ENCODE assay signal across 21 cellular contexts in genomic region chr14:60645191-60645590, GRCh38. TPM values are rescaled to one million over a fixed set of nuclear protein-coding genes. Genes with fewer than 3 reads are reported as not detected.
DNase-seq lines count a peak whose midpoint lies in the region; ATAC-seq and TF ChIP-seq lines count a peak whose summit lies in the region.
"Had no signal": no experiment of that assay in that cellular context is flagged by ENCODE, and none has a peak within 500 bp of the region (broad histone marks: within the 10 kb centered on the region; RNA-seq: fewer than 3 reads in every experiment).

No MANE protein-coding gene starts in this region.

- H3K27ac ChIP-seq in GM23338 (ENCODE audit: low read depth) (no peak overlapping the region), Panc1 (ENCODE audit: low read length) (no peak overlapping the region; the same call in 1 of the 2 replicates)
- H3K27ac ChIP-seq: BLaER1, skin epidermis, suprapubic skin, VCaP had no signal

- peaks cover 5% of the 10 kb centered on the region; the same call in 1 of the 2 replicates for H4K20me1 ChIP-seq in GM23338 (replicated peaks; ENCODE audit: insufficient read depth)

- H3F3A ChIP-seq in GM23338 (replicated peaks; ENCODE audit: low read depth), result 0 out of 2 replicates have a peak, but pooled peaks cover 24% of the 10 kb centered on the region

- H3K4me2 ChIP-seq in GM23338 (peak overlapping the region; percentile 80), skeletal muscle satellite cell (ENCODE audit: low read length) (peak overlapping the region; percentile 95)
- H3K4me2 ChIP-seq: BLaER1 had no signal

- peak overlapping the region; percentile 90 for H3K9ac ChIP-seq in skeletal muscle satellite cell (ENCODE audit: low read depth, low read length)
- H3K9ac ChIP-seq: BLaER1 had no signal

- peaks cover 72% of the 10 kb centered on the region for H3K4me1 Mint-ChIP-seq in GM23338

- CTCF ChIA-PET in Panc1 (lab: Charles Lee), result no interaction called here

- H3K9me3 Mint-ChIP-seq in GM23338, result peaks cover 3% of the 10 kb centered on the region; the same call in 1 of the 3 replicates
- H3K9me3 Mint-ChIP-seq: activated CD8-positive, alpha-beta T cell treated with anti-CD3 and anti-CD28 coated beads for 36 hours; activated T-cell treated with anti-CD3 and anti-CD28 coated beads, Interleukin-2, amount 50 U/mL, for 4 hours had no signal

- no peak overlapping the region for H3K27ac Mint-ChIP-seq in GM23338
- H3K27ac Mint-ChIP-seq: activated CD8-positive, alpha-beta T cell treated with anti-CD3 and anti-CD28 coated beads for 36 hours; activated naive CD8-positive, alpha-beta T cell; T-helper 17 cell had no signal

- DNase-seq in GM23338 (ENCODE audit: low spot score) (no peak), Panc1 (ENCODE audit: low read depth, low spot score) (no peak), foreskin fibroblast (no peak), left colon (no peak), NCI-H1436 treated with DMSO at 0.1 percent for 48 hours (lab: John Stamatoyannopoulos, UW) (no peak)
- no peak for DNase-seq in stimulated activated naive CD8-positive, alpha-beta T cell treated with anti-CD3 and anti-CD28 coated beads, Interleukin-15, Interleukin-2, amounts not matched to agents 100 U/mL and 50 U/mL, for 24 hours
- no peak for DNase-seq in stimulated activated CD4-positive, alpha-beta T cell treated with anti-CD3 and anti-CD28 coated beads, Interleukin-4, amount 100 ng/mL, for 4 hours
- DNase-seq: activated CD8-positive, alpha-beta T cell treated with anti-CD3 and anti-CD28 coated beads for 36 hours; activated T-cell treated with anti-CD3 and anti-CD28 coated beads, Interleukin-2, amount 50 U/mL, for 4 hours; NCI-H1694; NCI-H524; SHP77 treated with DMSO at 0.1 percent for 48 hours; stimulated activated CD8-positive, alpha-beta memory T cell treated with anti-CD3 and anti-CD28 coated beads, Interleukin-4, amount 100 ng/mL, for 48 hours; T-helper 17 cell had no signal

- no peak overlapping the region for H2AFZ ChIP-seq in GM23338

- peaks cover 99% of the 10 kb centered on the region for H3K27me3 Mint-ChIP-seq in GM23338 (ENCODE audit: insufficient read depth, low read depth, poor library complexity)

- POLR2A ChIA-PET in Panc1 (lab: Charles Lee), result interaction anchor here (0.7 kb wide), 1 partner anchor 15 kb away, joined by 3 read pairs; no protein-coding TSS in a partner anchor

- H3K27me3 ChIP-seq in GM23338 (ENCODE audit: insufficient read depth) (peaks cover 100% of the 10 kb centered on the region), Panc1 (ENCODE audit: control insufficient read depth, insufficient read depth, low read length) (no peaks in the 10 kb centered on the region), skeletal muscle satellite cell (ENCODE audit: control insufficient read depth, insufficient read depth, low read length) (no peaks in the 10 kb centered on the region)

- H3K79me2 ChIP-seq in GM23338 (replicated peaks; ENCODE audit: insufficient read depth), result no peaks in the 10 kb centered on the region

- H3K36me3 Mint-ChIP-seq in GM23338 (ENCODE audit: low read depth), result no peaks in the 10 kb centered on the region; the same call in 2 of the 3 replicates
- H3K36me3 Mint-ChIP-seq: activated naive CD8-positive, alpha-beta T cell had no signal

- TSS peak; percentile 45 for BruUV-seq in Panc1 (replicated peaks; lab: Mats Ljungman, UMichigan)

- TF ChIP-seq CTCF in GM23338 (conservative IDR thresholded peaks at IDR 0.05; ENCODE audit: low read depth in 2 of 2), result no peak
- TF ChIP-seq CTCF in Panc1 (IDR thresholded peaks at IDR 0.05), result no peak
- no peak for TF ChIP-seq CTCF in foreskin fibroblast (IDR thresholded peaks at IDR 0.05; ENCODE audit: low read depth, low read length)

- ATAC-seq in GM23338 (no peak), Panc1 (no peak), left colon (no peak)
- ATAC-seq in stimulated activated naive CD8-positive, alpha-beta T cell treated with anti-CD3 and anti-CD28 coated beads, Interleukin-15, Interleukin-2, amounts not matched to agents 100 U/mL and 50 U/mL, for 24 hours, result no peak
- ATAC-seq: activated CD8-positive, alpha-beta T cell treated with anti-CD3 and anti-CD28 coated beads for 36 hours; T-helper 17 cell had no signal

- H3K36me3 ChIP-seq in GM23338 (ENCODE audit: insufficient read depth), result no peaks in the 10 kb centered on the region
- no peaks in the 10 kb centered on the region; the same call in 1 of the 2 replicates for H3K36me3 ChIP-seq in Panc1 (ENCODE audit: control insufficient read depth, insufficient read depth, low read length)
- peaks cover 82% of the 10 kb centered on the region for H3K36me3 ChIP-seq in skeletal muscle satellite cell (ENCODE audit: insufficient read depth, low read length)
- H3K36me3 ChIP-seq: BLaER1, suprapubic skin had no signal

- intact Hi-C loops in Panc1 (cut with micrococcal nuclease; ENCODE audit: unreplicated experiment) (loop anchor here (5.0 kb wide), 2 partner anchors 77 to 337 kb away; partner anchors contain the start of genes SIX4, SLC38A6 and TRMT5), left colon (cut with DNase I, micrococcal nuclease) (no loop called here)

- H3K4me3 ChIP-seq in GM23338 (no peak overlapping the region), Panc1 (ENCODE audit: low read depth in 2 of 2, low read length in 2 of 2) (peak overlapping the region in 1 of 2 experiments; percentile 11; a peak in 1 of 4 replicates), foreskin fibroblast (ENCODE audit: low read depth in 1 of 2, low read length in 2 of 2) (peak overlapping the region; percentile 76 to 85), skeletal muscle satellite cell (ENCODE audit: low read length) (peak overlapping the region; percentile 94)
- H3K4me3 ChIP-seq: BLaER1, skin epidermis, suprapubic skin had no signal

- in situ Hi-C loops in Panc1 (cut with HindIII; ENCODE audit: low pct_unique_long_range_greater_than_20kb, low sequenced_read_pairs), result no loop called here

- H3K4me3 Mint-ChIP-seq in GM23338, result no peak overlapping the region
- H3K4me3 Mint-ChIP-seq: activated CD8-positive, alpha-beta T cell treated with anti-CD3 and anti-CD28 coated beads for 36 hours; activated naive CD8-positive, alpha-beta T cell; activated T-cell treated with anti-CD3 and anti-CD28 coated beads, Interleukin-2, amount 50 U/mL, for 4 hours had no signal

- no peaks in the 10 kb centered on the region for H3K9me2 ChIP-seq in GM23338 (ENCODE audit: insufficient read depth)

- H3K9me3 ChIP-seq in Panc1 (ENCODE audit: control insufficient read depth, insufficient read depth, low read depth, low read length) (no peaks in the 10 kb centered on the region), skeletal muscle satellite cell (replicated peaks; ENCODE audit: low read length) (no peaks in the 10 kb centered on the region)
- H3K9me3 ChIP-seq: suprapubic skin had no signal

- peaks cover 74% of the 10 kb centered on the region for H3K4me1 ChIP-seq in GM23338 (ENCODE audit: insufficient read depth)
- peaks cover 12% of the 10 kb centered on the region for H3K4me1 ChIP-seq in Panc1 (ENCODE audit: control insufficient read depth, insufficient read depth, low read length)
- peaks cover 31% of the 10 kb centered on the region for H3K4me1 ChIP-seq in skeletal muscle satellite cell (ENCODE audit: control insufficient read depth, insufficient read depth, low read length)
- H3K4me1 ChIP-seq: BLaER1 had no signal

TF ChIP-seq in GM23338, 12 proteins besides CTCF, POLR2A, EP300 and RAD21:
- peak; percentile 33 for TF ChIP-seq EZH2 (IDR thresholded peaks at IDR 0.05; ENCODE audit: low read depth, unreplicated experiment)
- TF ChIP-seq ZNF331 (CRISPR knock-in tag; IDR thresholded peaks at IDR 0.05; ENCODE audit: low read depth), result no peak

RNA-seq across cellular contexts. Expression of gene SIX1, which starts 4.1 kb away (rescaled TPM):
- 0.35 and 0.78 TPM in 2 replicates for total RNA-seq in GM23338 (2014; rRNA removed; shearing (Covaris generic))
- polyA plus RNA-seq in GM23338 (2016; fragmentation: Nextera tagmentation; extraction: Ambion mirVana), result 0.66 and 0.71 TPM in 2 replicates
- total RNA-seq in Panc1 (2021; ENCODE audit: unreplicated experiment) (7.4 TPM), left colon (not detected)
- polyA plus RNA-seq in Panc1 (2012; ENCODE audit: insufficient read length), result 6.2 TPM
- total RNA-seq in skeletal muscle satellite cell (2012; rRNA removed), result 8.1 and 15.9 TPM in 2 replicates
- total RNA-seq: activated CD8-positive, alpha-beta T cell treated with anti-CD3 and anti-CD28 coated beads for 36 hours; activated T-cell treated with anti-CD3 and anti-CD28 coated beads, Interleukin-2, amount 50 U/mL, for 4 hours; liver; T-helper 17 cell had no signal
- polyA plus RNA-seq: liver had no signal
